20 cellular contexts compared by ENCODE assay signal in the genomic region with DNA sequence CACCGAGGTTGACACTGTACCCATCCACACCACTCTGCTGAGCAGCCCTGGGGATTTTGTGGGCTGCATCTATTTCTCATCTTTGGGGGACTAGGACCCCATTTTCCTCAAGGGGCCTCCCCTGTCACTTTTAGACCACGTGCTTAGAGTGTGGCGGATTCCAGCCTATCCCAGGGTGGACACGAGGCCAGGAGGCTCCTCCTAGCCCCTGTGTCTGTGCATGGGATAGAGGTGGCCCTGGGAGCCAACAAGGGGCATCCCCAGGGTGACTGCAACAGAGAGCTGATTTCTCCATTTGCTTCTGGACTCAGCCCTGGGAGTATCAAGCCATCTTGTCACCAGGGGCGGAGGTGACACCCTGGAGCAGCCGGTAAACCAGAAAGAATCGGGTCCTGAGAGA. TPM values are rescaled to one million over a fixed set of nuclear protein-coding genes. Genes with fewer than 3 reads are reported as not detected.
DNase-seq lines count a peak whose midpoint lies in the region; ATAC-seq lines count a peak whose summit lies in the region.
"Had no signal": no experiment of that assay in that cellular context is flagged by ENCODE, and none has a peak within 500 bp of the region (broad histone marks: within the 10 kb centered on the region; RNA-seq: fewer than 3 reads in every experiment).

No MANE protein-coding gene starts in this region.

- no peaks in the 10 kb centered on the region; the same call in 1 of the 2 replicates for H3K36me3 ChIP-seq in ES-I3 (ENCODE audit: insufficient read depth, low read length)
- H3K36me3 ChIP-seq: BE2C, SJSA1 had no signal

- H3K36me3 Mint-ChIP-seq in activated naive CD8-positive, alpha-beta T cell treated with anti-CD3 and anti-CD28 coated beads for 36 hours, result peaks cover 4% of the 10 kb centered on the region
- H3K36me3 Mint-ChIP-seq in activated naive CD8-positive, alpha-beta T cell treated with anti-CD3 and anti-CD28 coated beads, Interleukin-2, amount 50 U/mL, for 24 hours (ENCODE audit: low read depth), result no peaks in the 10 kb centered on the region
- H3K36me3 Mint-ChIP-seq in effector memory CD8-positive, alpha-beta T cell (ENCODE audit: insufficient read depth), result peaks cover 7% of the 10 kb centered on the region
- peaks cover 7% of the 10 kb centered on the region for H3K36me3 Mint-ChIP-seq in stimulated activated effector memory CD8-positive, alpha-beta T cell treated with anti-CD3 and anti-CD28 coated beads, Interleukin-12 subunit alpha, Interleukin-12 subunit beta, amount 100 ng/mL, for 72 hours
- H3K36me3 Mint-ChIP-seq: CD8-positive, alpha-beta T cell; IgD-negative memory B cell had no signal

- ATAC-seq in activated naive CD8-positive, alpha-beta T cell treated with anti-CD3 and anti-CD28 coated beads, Interleukin-2, amount 50 U/mL, for 24 hours, result no peak
- no peak for ATAC-seq in effector memory CD8-positive, alpha-beta T cell (replicated peaks)
- ATAC-seq in stimulated activated effector memory CD8-positive, alpha-beta T cell treated with anti-CD3 and anti-CD28 coated beads, Interleukin-12 subunit alpha, Interleukin-12 subunit beta, amount 100 ng/mL, for 72 hours, result no peak
- no peak for ATAC-seq in GM21515 (IDR thresholded peaks at IDR 0.05; ENCODE audit: unreplicated experiment)
- ATAC-seq: CD8-positive, alpha-beta T cell had no signal

- H3K9me3 Mint-ChIP-seq in activated naive CD8-positive, alpha-beta T cell treated with anti-CD3 and anti-CD28 coated beads for 36 hours, result peaks cover 7% of the 10 kb centered on the region
- H3K9me3 Mint-ChIP-seq in activated naive CD8-positive, alpha-beta T cell treated with anti-CD3 and anti-CD28 coated beads, Interleukin-2, amount 50 U/mL, for 24 hours, result peaks cover 7% of the 10 kb centered on the region
- H3K9me3 Mint-ChIP-seq in effector memory CD8-positive, alpha-beta T cell, result no peaks in the 10 kb centered on the region
- H3K9me3 Mint-ChIP-seq in stimulated activated effector memory CD8-positive, alpha-beta T cell treated with anti-CD3 and anti-CD28 coated beads, Interleukin-12 subunit alpha, Interleukin-12 subunit beta, amount 100 ng/mL, for 72 hours, result no peaks in the 10 kb centered on the region

- no peak overlapping the region for H3K4me3 Mint-ChIP-seq in activated naive CD8-positive, alpha-beta T cell treated with anti-CD3 and anti-CD28 coated beads for 36 hours
- H3K4me3 Mint-ChIP-seq in activated naive CD8-positive, alpha-beta T cell treated with anti-CD3 and anti-CD28 coated beads, Interleukin-2, amount 50 U/mL, for 24 hours, result no peak overlapping the region
- H3K4me3 Mint-ChIP-seq in effector memory CD8-positive, alpha-beta T cell, result peak overlapping the region; percentile 80 to 83
- H3K4me3 Mint-ChIP-seq in stimulated activated effector memory CD8-positive, alpha-beta T cell treated with anti-CD3 and anti-CD28 coated beads, Interleukin-12 subunit alpha, Interleukin-12 subunit beta, amount 100 ng/mL, for 72 hours, result peak overlapping the region; percentile 65
- H3K4me3 Mint-ChIP-seq: CD8-positive, alpha-beta T cell had no signal

- no peaks in the 10 kb centered on the region for H3K27me3 Mint-ChIP-seq in activated naive CD8-positive, alpha-beta T cell treated with anti-CD3 and anti-CD28 coated beads for 36 hours
- H3K27me3 Mint-ChIP-seq in activated naive CD8-positive, alpha-beta T cell treated with anti-CD3 and anti-CD28 coated beads, Interleukin-2, amount 50 U/mL, for 24 hours, result no peaks in the 10 kb centered on the region
- no peaks in the 10 kb centered on the region for H3K27me3 Mint-ChIP-seq in effector memory CD8-positive, alpha-beta T cell

- H3K9ac ChIP-seq in ES-I3 (ENCODE audit: low read depth, low read length), result peak overlapping the region; percentile 51; the same call in 1 of the 2 replicates

- DNase-seq in activated naive CD8-positive, alpha-beta T cell treated with anti-CD3 and anti-CD28 coated beads for 36 hours, result no peak
- DNase-seq in activated naive CD8-positive, alpha-beta T cell treated with anti-CD3 and anti-CD28 coated beads, Interleukin-2, amount 50 U/mL, for 24 hours, result no peak
- no peak for DNase-seq in effector memory CD8-positive, alpha-beta T cell
- DNase-seq in stimulated activated effector memory CD8-positive, alpha-beta T cell treated with anti-CD3 and anti-CD28 coated beads, Interleukin-12 subunit alpha, Interleukin-12 subunit beta, amount 100 ng/mL, for 72 hours (ENCODE audit: low spot score in 2 of 2), result no peak
- DNase-seq in NOMO-1 treated with DMSO at 0.1 percent for 48 hours (lab: John Stamatoyannopoulos, UW; ENCODE audit: unreplicated experiment) (no peak), NCI-H1105 treated with DMSO at 0.1 percent for 48 hours (lab: John Stamatoyannopoulos, UW) (no peak)
- DNase-seq: BE2C, Calu3, DMS153, GDM1, Karpas-422, NCI-H1436, NCI-H187 treated with DMSO at 0.1 percent for 48 hours, NCI-H510A had no signal

- peak overlapping the region; percentile 29 for H3K27ac Mint-ChIP-seq in activated naive CD8-positive, alpha-beta T cell treated with anti-CD3 and anti-CD28 coated beads for 36 hours
- no peak overlapping the region for H3K27ac Mint-ChIP-seq in activated naive CD8-positive, alpha-beta T cell treated with anti-CD3 and anti-CD28 coated beads, Interleukin-2, amount 50 U/mL, for 24 hours
- H3K27ac Mint-ChIP-seq in effector memory CD8-positive, alpha-beta T cell, result peak overlapping the region; percentile 92 to 95
- H3K27ac Mint-ChIP-seq in stimulated activated effector memory CD8-positive, alpha-beta T cell treated with anti-CD3 and anti-CD28 coated beads, Interleukin-12 subunit alpha, Interleukin-12 subunit beta, amount 100 ng/mL, for 72 hours, result peak overlapping the region; percentile 90
- H3K27ac Mint-ChIP-seq: CD8-positive, alpha-beta T cell had no signal

- peaks cover 11% of the 10 kb centered on the region for H3K4me1 Mint-ChIP-seq in activated naive CD8-positive, alpha-beta T cell treated with anti-CD3 and anti-CD28 coated beads for 36 hours
- peaks cover 17% of the 10 kb centered on the region for H3K4me1 Mint-ChIP-seq in activated naive CD8-positive, alpha-beta T cell treated with anti-CD3 and anti-CD28 coated beads, Interleukin-2, amount 50 U/mL, for 24 hours
- peaks cover 24 to 28% of the 10 kb centered on the region in 2 donors for H3K4me1 Mint-ChIP-seq in effector memory CD8-positive, alpha-beta T cell (ENCODE audit: low read depth in 2 of 2)
- H3K4me1 Mint-ChIP-seq in stimulated activated effector memory CD8-positive, alpha-beta T cell treated with anti-CD3 and anti-CD28 coated beads, Interleukin-12 subunit alpha, Interleukin-12 subunit beta, amount 100 ng/mL, for 72 hours, result peaks cover 24% of the 10 kb centered on the region

- H3K4me1 ChIP-seq in ES-I3 (ENCODE audit: insufficient read depth, low read length), result no peaks in the 10 kb centered on the region
- H3K4me1 ChIP-seq: BE2C, SJSA1 had no signal

- H3K9me3 ChIP-seq in ES-I3 (ENCODE audit: control insufficient read depth, insufficient read depth, low read length), result peaks cover 6% of the 10 kb centered on the region; the same call in 1 of the 2 replicates
- H3K9me3 ChIP-seq: BE2C, SJSA1 had no signal

RNA-seq across cellular contexts. Expression of gene CPAMD8, which starts 24.2 kb away (rescaled TPM):
- under 1 TPM; 0.41 to 0.42 TPM for total RNA-seq in activated naive CD8-positive, alpha-beta T cell treated with anti-CD3 and anti-CD28 coated beads for 36 hours
- total RNA-seq: H4 had no signal

Comparison
In these comparisons a context has a peak if more than half of its experiments do, and no peak if none do; other contexts are left out.
1. H3K4me3 Mint-ChIP-seq: peak in effector memory CD8-positive, alpha-beta T cell (2 of 2) and stimulated activated effector memory CD8-positive, alpha-beta T cell treated with anti-CD3 and anti-CD28 coated beads, Interleukin-12 subunit alpha, Interleukin-12 subunit beta, amount 100 ng/mL, for 72 hours (single experiment); none in activated naive CD8-positive, alpha-beta T cell treated with anti-CD3 and anti-CD28 coated beads for 36 hours (single experiment) and activated naive CD8-positive, alpha-beta T cell treated with anti-CD3 and anti-CD28 coated beads, Interleukin-2, amount 50 U/mL, for 24 hours (single experiment).